18 cellular contexts compared by ENCODE assay signal in the genomic region with DNA sequence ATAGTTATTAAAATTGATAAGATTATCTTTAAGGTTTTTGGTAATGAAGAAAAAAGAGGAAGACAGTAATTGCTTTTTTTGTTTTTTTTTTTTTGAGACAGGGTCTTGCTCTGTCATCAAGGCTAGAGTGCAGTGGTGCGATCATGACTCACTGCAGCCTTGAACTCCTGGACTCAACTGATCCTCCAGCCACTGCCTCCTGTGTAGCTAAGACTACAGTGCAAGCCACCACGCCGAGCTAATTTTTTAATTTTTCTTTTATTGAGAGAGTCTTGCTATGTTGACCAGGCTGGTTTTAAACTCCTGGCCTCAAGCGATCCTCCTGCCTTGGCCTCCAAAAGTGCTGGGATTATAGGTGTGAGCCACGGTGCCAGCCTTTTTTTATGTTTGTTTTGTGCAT. TPM values are rescaled to one million over a fixed set of nuclear protein-coding genes. Genes with fewer than 3 reads are reported as not detected.
"Had no signal": no experiment of that assay in that cellular context is flagged by ENCODE, and none has a peak within 500 bp of the region (broad histone marks: within the 10 kb centered on the region; RNA-seq: fewer than 3 reads in every experiment).

No MANE protein-coding gene starts in this region.

RNA-seq across cellular contexts. Expression of a gene that starts 5.7 kb away (rescaled TPM):
- total RNA-seq: colonic mucosa, dermis microvascular lymphatic vessel endothelial cell, endodermal cell, esophagus mucosa, esophagus squamous epithelium, gastrocnemius medialis, glomerular endothelial cell, heart right ventricle, kidney epithelial cell, left cardiac atrium, left ventricle myocardium superior, lower leg skin, lung microvascular endothelial cell, mesenteric fat pad, mesothelial cell of epicardium, mucosa of descending colon, myocyte had no signal
- polyA plus RNA-seq: heart right ventricle, keratinocyte had no signal
